ENCODE assay signal across 10 cellular contexts in genomic region chr2:101820519-101820918, GRCh38.
DNase-seq lines count a peak whose midpoint lies in the region; ATAC-seq and TF ChIP-seq lines count a peak whose summit lies in the region.
"Had no signal": no experiment of that assay in that cellular context is flagged by ENCODE, and none has a peak within 500 bp of the region (broad histone marks: within the 10 kb centered on the region; RNA-seq: fewer than 3 reads in every experiment).

No MANE protein-coding gene starts in this region.

- dilution Hi-C loops in IMR-90 (cut with HindIII; ENCODE audit: low sequenced_read_pairs, unreplicated experiment): no loop called here

- H2AK9ac ChIP-seq in IMR-90 (replicated peaks; ENCODE audit: low read depth, low read length, poor library complexity): no peak overlapping the region

- H4K5ac ChIP-seq in IMR-90 (ENCODE audit: low read depth, low read length): peak overlapping the region; percentile 1; the same call in 1 of the 2 replicates

- TF ChIP-seq POLR2A in IMR-90 (IDR thresholded peaks at IDR 0.05; ENCODE audit: low read depth, low read length): no peak

- no peak overlapping the region for H3K56ac ChIP-seq in IMR-90 (ENCODE audit: extremely low read depth, insufficient read depth, low read length)

- H3K18ac ChIP-seq in IMR-90 (ENCODE audit: low read depth, low read length): peak overlapping the region; percentile 77

- intact Hi-C loops in Calu3 (cut with micrococcal nuclease; ENCODE audit: unreplicated experiment): no loop called here
- intact Hi-C loops in IMR-90 (cut with micrococcal nuclease): no loop called here

- H3K4me3 ChIP-seq in IMR-90 (ENCODE audit: insufficient read depth, low read depth, low read length): no peak overlapping the region
- H3K4me3 ChIP-seq in mesodermal cell (ENCODE audit: extremely low read depth, insufficient read depth, low read length, poor library complexity, severe bottlenecking): no peak overlapping the region
- H3K4me3 ChIP-seq: esophagus squamous epithelium had no signal

- ATAC-seq in IMR-90 (ENCODE audit: low read depth): peak; percentile 74
- ATAC-seq in HG02852 (IDR thresholded peaks at IDR 0.05; ENCODE audit: unreplicated experiment): no peak
- ATAC-seq in HG02973 (IDR thresholded peaks at IDR 0.05; ENCODE audit: unreplicated experiment): no peak

- CTCF ChIA-PET in Calu3 (lab: Charles Lee) (no interaction called here), IMR-90 (lab: Yijun Ruan, JAX) (no interaction called here)

- in situ Hi-C loops in IMR-90 (cut with MboI; ENCODE audit: low sequenced_read_pairs): no loop called here

- H3K4me2 ChIP-seq in IMR-90 (ENCODE audit: low read depth, low read length): peak overlapping the region; percentile 81

- H3K4me3 Mint-ChIP-seq in Calu3 (ENCODE audit: low read depth, unreplicated experiment): no peak overlapping the region
- H3K4me3 Mint-ChIP-seq in brain: peak overlapping the region in 1 of 5 experiments; percentile 21
- no peak overlapping the region for H3K4me3 Mint-ChIP-seq in type B pancreatic cell
- H3K4me3 Mint-ChIP-seq: activated CD4-positive, alpha-beta T cell treated with anti-CD3 and anti-CD28 coated beads, Interleukin-2, amount 10 ng/mL, durations not matched to agents 7 days and 5 days had no signal

- H3K27me3 ChIP-seq in IMR-90 (ENCODE audit: control insufficient read depth, insufficient read depth, low read length): no peaks in the 10 kb centered on the region
- H3K27me3 ChIP-seq: esophagus squamous epithelium had no signal

- H3K79me1 ChIP-seq in IMR-90 (ENCODE audit: low read depth in 1 of 2, low read length in 2 of 2): peaks cover 15 to 84% of the 10 kb centered on the region in 2 experiments

- H2BK5ac ChIP-seq in IMR-90 (ENCODE audit: low read depth, low read length, poor library complexity, severe bottlenecking): peak overlapping the region; percentile 79

- POLR2A ChIA-PET in IMR-90 (lab: Charles Lee; ENCODE audit: unreplicated experiment): no interaction called here

- peak overlapping the region; percentile 63; the same call in 1 of the 2 replicates for H2BK20ac ChIP-seq in IMR-90 (ENCODE audit: low read depth, low read length)

- H3K27me3 Mint-ChIP-seq in Calu3 (ENCODE audit: unreplicated experiment) (no peaks in the 10 kb centered on the region), brain (no peaks in the 10 kb centered on the region), type B pancreatic cell (no peaks in the 10 kb centered on the region)
- H3K27me3 Mint-ChIP-seq: activated CD4-positive, alpha-beta T cell treated with anti-CD3 and anti-CD28 coated beads, Interleukin-2, amount 10 ng/mL, durations not matched to agents 7 days and 5 days had no signal

- H3K4me1 ChIP-seq in IMR-90 (ENCODE audit: control insufficient read depth, insufficient read depth, low read length): peaks cover 40% of the 10 kb centered on the region
- H3K4me1 ChIP-seq in mesodermal cell (ENCODE audit: control insufficient read depth, insufficient read depth, low read length, poor library complexity, severe bottlenecking): peaks cover 59% of the 10 kb centered on the region

- H2AFZ ChIP-seq in IMR-90 (replicated peaks; ENCODE audit: low read length, poor library complexity): peak overlapping the region; percentile 39

- H3K9me3 Mint-ChIP-seq in Calu3 (ENCODE audit: low read depth, unreplicated experiment) (no peaks in the 10 kb centered on the region), brain (no peaks in the 10 kb centered on the region), type B pancreatic cell (no peaks in the 10 kb centered on the region)
- H3K9me3 Mint-ChIP-seq: activated CD4-positive, alpha-beta T cell treated with anti-CD3 and anti-CD28 coated beads, Interleukin-2, amount 10 ng/mL, durations not matched to agents 7 days and 5 days had no signal

- WGBS in IMR-90 (ENCODE audit: extremely low coverage in 2 of 2, insufficient read length in 1 of 2), 2 experiments: 0% methylated on average over 1 of the region's 4 CpGs; no CpG with 5 or more reads in 1 of the 2 experiments
- WGBS in mesodermal cell (ENCODE audit: insufficient coverage in 2 of 2), 2 experiments: 69 to 71% methylated on average over 3 to 4 of the region's 4 CpGs

- H3K4me1 Mint-ChIP-seq in Calu3 (ENCODE audit: low read depth, unreplicated experiment) (peaks cover 61% of the 10 kb centered on the region), brain (peaks cover 78% of the 10 kb centered on the region), type B pancreatic cell (ENCODE audit: unreplicated experiment) (peaks cover 46% of the 10 kb centered on the region)

- H3K27ac Mint-ChIP-seq in Calu3 (ENCODE audit: unreplicated experiment): no peak overlapping the region
- peak overlapping the region in 3 of 5 experiments; percentile 56 to 91 (median 88) for H3K27ac Mint-ChIP-seq in brain
- no peak overlapping the region for H3K27ac Mint-ChIP-seq in type B pancreatic cell
- H3K27ac Mint-ChIP-seq: activated CD4-positive, alpha-beta T cell treated with anti-CD3 and anti-CD28 coated beads, Interleukin-2, amount 10 ng/mL, durations not matched to agents 7 days and 5 days had no signal

- TF ChIP-seq CTCF in Calu3 (IDR thresholded peaks at IDR 0.05; ENCODE audit: unreplicated experiment) (no peak), IMR-90 (conservative IDR thresholded peaks at IDR 0.05; ENCODE audit: low read depth, low read length) (no peak), brain (conservative IDR thresholded peaks at IDR 0.05) (no peak), type B pancreatic cell (conservative IDR thresholded peaks at IDR 0.05) (no peak)

- H3K9me3 ChIP-seq in IMR-90 (ENCODE audit: control insufficient read depth, insufficient read depth, low read length) (no peaks in the 10 kb centered on the region), mesodermal cell (ENCODE audit: control insufficient read depth, low read length) (no peaks in the 10 kb centered on the region)
- H3K9me3 ChIP-seq: esophagus squamous epithelium had no signal

- H3K23ac ChIP-seq in IMR-90 (ENCODE audit: low read depth, low read length): 0 out of 2 replicates have a peak overlapping the region, but pooled peaks have one; percentile 80

- peak overlapping the region; percentile 5 for H3K4ac ChIP-seq in IMR-90 (ENCODE audit: low read depth, low read length)

- H3K36me3 ChIP-seq in IMR-90 (ENCODE audit: control insufficient read depth, insufficient read depth, low read length) (peaks cover 2% of the 10 kb centered on the region; the same call in 1 of the 2 replicates), mesodermal cell (ENCODE audit: control insufficient read depth, insufficient read depth, low read length) (peaks cover 8% of the 10 kb centered on the region)

- 0 out of 2 replicates have a peak overlapping the region, but pooled peaks have one; percentile 39 for H2BK120ac ChIP-seq in IMR-90 (ENCODE audit: low read depth, low read length)

- peak overlapping the region; percentile 56 for H2AK5ac ChIP-seq in IMR-90 (ENCODE audit: low read depth, low read length)

- peak overlapping the region; percentile 3; the same call in 1 of the 2 replicates for H3K9ac ChIP-seq in IMR-90 (ENCODE audit: low read depth, low read length)

- H3K27ac ChIP-seq in IMR-90 (ENCODE audit: insufficient read depth, low read length): peak overlapping the region; percentile 63
- H3K27ac ChIP-seq in mesodermal cell (ENCODE audit: low read depth, low read length, severe bottlenecking): peak overlapping the region; percentile 11

- peak overlapping the region; percentile 82; the same call in 1 of the 3 replicates for H2BK15ac ChIP-seq in IMR-90 (ENCODE audit: low read depth, low read length)

- H4K91ac ChIP-seq in IMR-90 (ENCODE audit: insufficient read depth, low read depth, low read length): no peak overlapping the region

- BruUV-seq in Calu3 (replicated peaks; lab: Mats Ljungman, UMichigan) (no TSS peak), IMR-90 (replicated peaks; lab: Mats Ljungman, UMichigan) (no TSS peak)

- peak overlapping the region in 1 of 2 experiments; percentile 15; a peak in 1 of 4 replicates for H4K8ac ChIP-seq in IMR-90 (ENCODE audit: low read depth in 2 of 2, low read length in 2 of 2)

- H3K14ac ChIP-seq in IMR-90 (replicated peaks; ENCODE audit: low read depth, low read length): no peak overlapping the region; the same call in 1 of the 2 replicates

- DNase-seq in Calu3 (peak; percentile 19), IMR-90 (peak; percentile 90), type B pancreatic cell (ENCODE audit: extremely low spot score, unreplicated experiment) (no peak)
- DNase-seq: activated CD4-positive, alpha-beta T cell treated with anti-CD3 and anti-CD28 coated beads, Interleukin-2, amount 10 ng/mL, durations not matched to agents 7 days and 5 days; esophagus squamous epithelium; NCI-H2081 had no signal

- TF ChIP-seq RAD21 in IMR-90 (IDR thresholded peaks at IDR 0.05; ENCODE audit: low read length): no peak; the same call in 1 of the 2 replicates

- H4K20me1 ChIP-seq in IMR-90 (ENCODE audit: insufficient read depth, low read length): peaks cover 82% of the 10 kb centered on the region

- peaks cover 48% of the 10 kb centered on the region for H3K9me1 ChIP-seq in IMR-90 (ENCODE audit: insufficient read depth, low read length)

- H3K36me3 Mint-ChIP-seq in Calu3 (ENCODE audit: insufficient read depth, unreplicated experiment) (peaks cover 18% of the 10 kb centered on the region), brain (peaks cover 16% of the 10 kb centered on the region), type B pancreatic cell (peaks cover 6% of the 10 kb centered on the region)

TF ChIP-seq in IMR-90, 13 proteins besides CTCF, POLR2A, EP300 and RAD21:
- TF ChIP-seq RCOR1 (IDR thresholded peaks at IDR 0.05; ENCODE audit: insufficient replicate concordance, low read length) (no peak), MXI1 (IDR thresholded peaks at IDR 0.05; ENCODE audit: borderline replicate concordance, low read depth, low read length) (peak; percentile 42; the same call in 1 of the 2 replicates), FOS (IDR thresholded peaks at IDR 0.05; ENCODE audit: low read depth, low read length) (peak; percentile 37; the same call in 1 of the 2 replicates), USF2 (IDR thresholded peaks at IDR 0.05; ENCODE audit: low read depth, low read length) (peak; percentile 44)

Comparison
In these comparisons a context has a peak if more than half of its experiments do, and no peak if none do; other contexts are left out.
1. H3K27ac Mint-ChIP-seq: peak in brain (3 of 5); none in Calu3 (single experiment) and type B pancreatic cell (single experiment).